ENCODE assay signal across 27 cellular contexts in the genomic region with DNA sequence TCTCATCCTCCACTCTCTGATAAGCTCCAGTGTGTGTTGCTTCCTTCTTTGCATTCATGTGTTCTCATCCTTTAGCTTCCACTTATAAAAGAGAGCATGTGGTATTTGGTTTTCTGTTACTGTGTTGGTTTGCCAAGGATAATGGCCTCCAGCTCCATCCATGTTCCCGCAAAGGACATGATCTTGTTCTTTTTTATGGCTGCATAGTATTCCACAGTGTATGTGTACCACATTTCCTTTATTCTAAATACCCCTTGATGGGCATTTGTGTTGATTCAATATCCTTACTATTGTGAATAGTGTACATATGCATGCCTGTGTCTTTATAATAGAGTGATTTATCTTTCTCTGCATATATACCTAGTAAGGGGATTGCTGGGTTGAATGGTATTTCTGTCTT.
"Had no signal": no experiment of that assay in that cellular context is flagged by ENCODE, and none has a peak within 500 bp of the region (broad histone marks: within the 10 kb centered on the region; RNA-seq: fewer than 3 reads in every experiment).

No MANE protein-coding gene starts in this region.

- H3K36me3 ChIP-seq: colonic mucosa, esophagus muscularis mucosa, esophagus squamous epithelium, gastrocnemius medialis, gastroesophageal sphincter, heart left ventricle, heart right ventricle had no signal

- H3K4me3 ChIP-seq: colonic mucosa, coronary artery, dorsolateral prefrontal cortex, esophagus muscularis mucosa, esophagus squamous epithelium, gastrocnemius medialis, gastroesophageal sphincter, heart left ventricle, heart right ventricle had no signal

- ATAC-seq: effector memory CD8-positive, alpha-beta T cell; esophagus mucosa; foreskin keratinocyte; gastrocnemius medialis; gastroesophageal sphincter; heart left ventricle; heart right ventricle had no signal

- FAIRE-seq: colon, endometrium, endothelial cell of umbilical vein, frontal cortex had no signal

- DNase-seq: colonic mucosa; cortex of kidney; dorsolateral prefrontal cortex; effector CD4-positive, alpha-beta T cell; effector CD8-positive, alpha-beta T cell; effector memory CD4-positive, alpha-beta T cell; effector memory CD8-positive, alpha-beta T cell; endodermal cell; erythroblast; esophagus squamous epithelium; foreskin fibroblast; foreskin keratinocyte; foreskin melanocyte; gastrocnemius medialis; glutamatergic neuron; head of caudate nucleus; heart left ventricle; heart right ventricle had no signal

- H3K27me3 ChIP-seq: colonic mucosa, esophagus muscularis mucosa, esophagus squamous epithelium, foreskin keratinocyte, gastrocnemius medialis, gastroesophageal sphincter, heart left ventricle had no signal

- H3K4me1 ChIP-seq: colonic mucosa, esophagus muscularis mucosa, foreskin keratinocyte, gastrocnemius medialis, gastroesophageal sphincter, heart left ventricle, heart right ventricle had no signal

- H3K27ac ChIP-seq: colonic mucosa, dorsolateral prefrontal cortex, epithelial cell of prostate, esophagus muscularis mucosa, esophagus squamous epithelium, foreskin keratinocyte, gastrocnemius medialis, gastroesophageal sphincter, heart left ventricle, heart right ventricle had no signal

- H3K9me3 ChIP-seq: colonic mucosa, esophagus muscularis mucosa, esophagus squamous epithelium, gastrocnemius medialis had no signal
